1 cellular context compared by ENCODE assay signal in the genomic region with DNA sequence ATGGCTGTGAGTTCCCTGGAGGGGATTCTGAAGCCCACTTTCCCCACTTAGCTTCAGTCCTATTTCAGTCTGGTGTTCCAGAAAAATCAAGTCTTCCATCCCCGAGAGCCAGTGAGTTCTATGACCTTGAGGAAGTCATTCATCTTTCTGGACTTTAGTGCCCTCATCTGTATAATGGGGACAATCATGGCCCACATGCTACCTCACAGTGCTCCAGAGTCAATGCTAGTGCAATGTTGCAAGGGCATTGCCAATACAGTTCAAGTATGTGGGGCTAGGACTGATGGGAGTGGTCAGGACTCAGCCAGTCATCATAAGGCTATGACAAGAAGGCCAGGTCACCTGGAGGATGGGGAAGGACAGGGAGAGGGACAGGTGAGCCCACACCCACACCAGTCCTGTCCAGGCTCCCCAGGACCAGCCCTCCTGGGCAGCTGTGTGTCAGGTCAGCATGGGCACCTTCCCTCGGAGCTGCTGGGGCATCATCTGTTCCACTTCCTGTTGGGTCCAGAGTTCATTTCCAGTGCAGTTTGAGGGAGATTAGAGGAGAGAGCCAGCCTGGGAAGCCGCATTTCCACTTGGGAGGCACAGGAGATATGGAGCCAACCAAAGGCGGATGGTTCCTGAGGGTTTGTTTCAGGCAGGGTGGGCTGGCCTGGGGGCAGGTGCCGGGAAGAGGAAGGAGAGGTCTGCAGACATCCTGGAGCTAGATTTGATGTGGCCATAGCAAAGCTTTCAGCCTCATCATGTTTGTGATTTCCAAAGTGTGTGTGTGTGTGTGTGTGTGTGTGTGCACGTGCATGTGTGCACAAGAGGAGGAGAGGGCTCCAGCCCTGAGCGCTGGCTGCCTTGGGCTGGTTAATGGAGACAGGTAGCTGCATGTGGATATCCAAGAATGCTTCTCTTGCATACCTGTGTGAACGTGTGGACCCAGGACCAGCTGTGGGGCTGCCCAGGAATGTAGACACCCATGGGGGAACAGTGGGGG.
TF ChIP-seq lines count a peak whose summit lies in the region.

No MANE protein-coding gene starts in this region.

TF ChIP-seq in HepG2, 621 proteins besides CTCF, POLR2A, EP300 and RAD21 (continued from another document and continues in another):
- no peak for TF ChIP-seq ZUFSP (CRISPR knock-in tag; IDR thresholded peaks at IDR 0.05; ENCODE audit: borderline replicate concordance)
- TF ChIP-seq, protein P1, sequence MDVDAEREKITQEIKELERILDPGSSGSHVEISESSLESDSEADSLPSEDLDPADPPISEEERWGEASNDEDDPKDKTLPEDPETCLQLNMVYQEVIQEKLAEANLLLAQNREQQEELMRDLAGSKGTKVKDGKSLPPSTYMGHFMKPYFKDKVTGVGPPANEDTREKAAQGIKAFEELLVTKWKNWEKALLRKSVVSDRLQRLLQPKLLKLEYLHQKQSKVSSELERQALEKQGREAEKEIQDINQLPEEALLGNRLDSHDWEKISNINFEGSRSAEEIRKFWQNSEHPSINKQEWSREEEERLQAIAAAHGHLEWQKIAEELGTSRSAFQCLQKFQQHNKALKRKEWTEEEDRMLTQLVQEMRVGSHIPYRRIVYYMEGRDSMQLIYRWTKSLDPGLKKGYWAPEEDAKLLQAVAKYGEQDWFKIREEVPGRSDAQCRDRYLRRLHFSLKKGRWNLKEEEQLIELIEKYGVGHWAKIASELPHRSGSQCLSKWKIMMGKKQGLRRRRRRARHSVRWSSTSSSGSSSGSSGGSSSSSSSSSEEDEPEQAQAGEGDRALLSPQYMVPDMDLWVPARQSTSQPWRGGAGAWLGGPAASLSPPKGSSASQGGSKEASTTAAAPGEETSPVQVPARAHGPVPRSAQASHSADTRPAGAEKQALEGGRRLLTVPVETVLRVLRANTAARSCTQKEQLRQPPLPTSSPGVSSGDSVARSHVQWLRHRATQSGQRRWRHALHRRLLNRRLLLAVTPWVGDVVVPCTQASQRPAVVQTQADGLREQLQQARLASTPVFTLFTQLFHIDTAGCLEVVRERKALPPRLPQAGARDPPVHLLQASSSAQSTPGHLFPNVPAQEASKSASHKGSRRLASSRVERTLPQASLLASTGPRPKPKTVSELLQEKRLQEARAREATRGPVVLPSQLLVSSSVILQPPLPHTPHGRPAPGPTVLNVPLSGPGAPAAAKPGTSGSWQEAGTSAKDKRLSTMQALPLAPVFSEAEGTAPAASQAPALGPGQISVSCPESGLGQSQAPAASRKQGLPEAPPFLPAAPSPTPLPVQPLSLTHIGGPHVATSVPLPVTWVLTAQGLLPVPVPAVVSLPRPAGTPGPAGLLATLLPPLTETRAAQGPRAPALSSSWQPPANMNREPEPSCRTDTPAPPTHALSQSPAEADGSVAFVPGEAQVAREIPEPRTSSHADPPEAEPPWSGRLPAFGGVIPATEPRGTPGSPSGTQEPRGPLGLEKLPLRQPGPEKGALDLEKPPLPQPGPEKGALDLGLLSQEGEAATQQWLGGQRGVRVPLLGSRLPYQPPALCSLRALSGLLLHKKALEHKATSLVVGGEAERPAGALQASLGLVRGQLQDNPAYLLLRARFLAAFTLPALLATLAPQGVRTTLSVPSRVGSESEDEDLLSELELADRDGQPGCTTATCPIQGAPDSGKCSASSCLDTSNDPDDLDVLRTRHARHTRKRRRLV (CRISPR knock-in tag; IDR thresholded peaks at IDR 0.05) = no peak
- TF ChIP-seq MNT (IDR thresholded peaks at IDR 0.05) = no peak
- no peak for TF ChIP-seq FOXO1 (CRISPR knock-in tag; IDR thresholded peaks at IDR 0.05)
- no peak for TF ChIP-seq ZFP90 (CRISPR knock-in tag; IDR thresholded peaks at IDR 0.05; ENCODE audit: borderline replicate concordance)
- TF ChIP-seq ZBTB3 (CRISPR knock-in tag; IDR thresholded peaks at IDR 0.05; ENCODE audit: borderline replicate concordance, low read depth) = no peak
- TF ChIP-seq ZNF83 (CRISPR knock-in tag; IDR thresholded peaks at IDR 0.05; ENCODE audit: borderline replicate concordance) = no peak
- no peak for TF ChIP-seq RNF2 (conservative IDR thresholded peaks at IDR 0.05; ENCODE audit: low read depth)
- no peak for TF ChIP-seq HNRNPUL1 (IDR thresholded peaks at IDR 0.05; ENCODE audit: low read depth, low read length)
- peak; percentile 84 for TF ChIP-seq ZNF556 (CRISPR knock-in tag; IDR thresholded peaks at IDR 0.05; ENCODE audit: borderline replicate concordance)
- TF ChIP-seq HOXA3 (CRISPR knock-in tag; IDR thresholded peaks at IDR 0.05) = no peak
- no peak for TF ChIP-seq ZNF331 (CRISPR knock-in tag; IDR thresholded peaks at IDR 0.05)
- no peak for TF ChIP-seq ZNF777 (CRISPR knock-in tag; IDR thresholded peaks at IDR 0.05)
- TF ChIP-seq HNF1A (IDR thresholded peaks at IDR 0.05; ENCODE audit: low read depth) = no peak
- no peak for TF ChIP-seq HNF1A (CRISPR knock-in tag; IDR thresholded peaks at IDR 0.05; ENCODE audit: borderline replicate concordance)
- no peak; the same call in 1 of the 2 replicates for TF ChIP-seq HMG20A (CRISPR knock-in tag; IDR thresholded peaks at IDR 0.05; ENCODE audit: borderline replicate concordance)
- TF ChIP-seq FOXA1 (IDR thresholded peaks at IDR 0.05) = no peak
- TF ChIP-seq FOXA1 (CRISPR knock-in tag; IDR thresholded peaks at IDR 0.05) = no peak
- TF ChIP-seq MYC (CRISPR knock-in tag; IDR thresholded peaks at IDR 0.05; ENCODE audit: borderline replicate concordance) = no peak
- TF ChIP-seq DMAP1 (CRISPR knock-in tag; IDR thresholded peaks at IDR 0.05) = no peak
- TF ChIP-seq ZNF746 (CRISPR knock-in tag; IDR thresholded peaks at IDR 0.05) = no peak
- TF ChIP-seq ARID5B (CRISPR knock-in tag; IDR thresholded peaks at IDR 0.05) = peak; percentile 41; the same call in 1 of the 2 replicates
